1 cellular context compared by ENCODE assay signal in the genomic region with DNA sequence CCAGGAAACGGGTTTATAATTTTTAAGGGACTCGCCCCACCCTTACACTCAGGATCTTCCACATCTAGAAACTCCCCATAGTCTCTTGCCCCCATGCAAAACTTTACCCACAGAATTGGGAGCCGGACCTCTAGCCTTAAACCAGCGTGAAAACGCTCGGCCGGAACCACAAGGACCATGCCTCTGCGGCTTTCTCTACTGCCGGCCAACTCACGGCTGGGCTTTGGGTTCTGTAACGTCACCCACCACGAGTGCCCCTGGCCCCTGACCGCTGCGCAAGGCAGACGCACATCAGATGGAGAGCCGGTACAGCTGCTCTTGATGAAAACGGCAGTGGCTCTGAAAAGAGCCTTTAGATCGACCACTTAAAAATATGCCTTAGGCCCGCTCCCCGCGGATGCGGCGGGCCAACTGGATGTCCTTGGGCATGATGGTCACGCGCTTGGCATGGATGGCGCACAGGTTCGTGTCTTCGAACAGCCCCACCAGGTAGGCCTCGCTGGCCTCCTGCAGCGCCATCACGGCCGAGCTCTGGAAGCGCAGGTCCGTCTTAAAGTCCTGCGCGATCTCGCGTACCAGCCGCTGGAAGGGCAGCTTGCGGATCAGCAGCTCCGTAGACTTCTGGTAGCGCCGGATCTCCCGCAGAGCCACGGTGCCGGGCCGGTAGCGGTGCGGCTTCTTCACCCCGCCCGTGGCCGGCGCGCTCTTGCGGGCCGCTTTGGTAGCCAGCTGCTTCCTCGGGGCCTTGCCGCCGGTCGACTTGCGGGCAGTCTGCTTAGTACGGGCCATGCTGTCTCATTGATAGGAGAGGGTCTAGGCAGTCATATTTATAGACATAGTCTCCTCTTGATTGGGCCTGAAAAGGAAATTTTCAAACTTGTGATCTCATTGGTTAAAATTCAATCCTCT.
TF ChIP-seq lines count a peak whose summit lies in the region.

No MANE protein-coding gene starts in this region.

TF ChIP-seq in SK-N-SH, 30 proteins besides CTCF, POLR2A, EP300 and RAD21 (continued from another document):
- TF ChIP-seq, protein P1, sequence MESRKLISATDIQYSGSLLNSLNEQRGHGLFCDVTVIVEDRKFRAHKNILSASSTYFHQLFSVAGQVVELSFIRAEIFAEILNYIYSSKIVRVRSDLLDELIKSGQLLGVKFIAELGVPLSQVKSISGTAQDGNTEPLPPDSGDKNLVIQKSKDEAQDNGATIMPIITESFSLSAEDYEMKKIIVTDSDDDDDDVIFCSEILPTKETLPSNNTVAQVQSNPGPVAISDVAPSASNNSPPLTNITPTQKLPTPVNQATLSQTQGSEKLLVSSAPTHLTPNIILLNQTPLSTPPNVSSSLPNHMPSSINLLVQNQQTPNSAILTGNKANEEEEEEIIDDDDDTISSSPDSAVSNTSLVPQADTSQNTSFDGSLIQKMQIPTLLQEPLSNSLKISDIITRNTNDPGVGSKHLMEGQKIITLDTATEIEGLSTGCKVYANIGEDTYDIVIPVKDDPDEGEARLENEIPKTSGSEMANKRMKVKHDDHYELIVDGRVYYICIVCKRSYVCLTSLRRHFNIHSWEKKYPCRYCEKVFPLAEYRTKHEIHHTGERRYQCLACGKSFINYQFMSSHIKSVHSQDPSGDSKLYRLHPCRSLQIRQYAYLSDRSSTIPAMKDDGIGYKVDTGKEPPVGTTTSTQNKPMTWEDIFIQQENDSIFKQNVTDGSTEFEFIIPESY (IDR thresholded peaks at IDR 0.05; ENCODE audit: borderline replicate concordance, low read depth): peak; percentile 71; the same call in 1 of the 2 replicates
